In the genomic region with DNA sequence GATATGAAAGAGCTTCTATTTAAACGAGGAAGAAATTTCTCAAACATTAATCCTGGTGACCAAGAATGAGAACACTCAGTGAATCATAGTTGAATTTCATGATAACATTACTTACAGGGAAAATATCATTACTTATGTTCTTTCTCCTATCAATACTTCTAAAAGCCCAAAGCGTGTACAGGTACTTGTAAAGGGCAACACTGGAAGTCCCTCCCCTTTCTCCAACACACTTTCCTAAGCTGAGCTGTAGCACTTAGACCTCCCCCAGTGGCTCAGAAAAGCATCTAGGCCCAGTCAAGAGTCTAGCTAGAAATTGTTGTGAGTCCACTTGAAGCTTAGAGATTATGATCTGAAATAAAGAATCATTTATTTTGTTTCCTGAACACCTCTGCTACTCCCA, we compare ENCODE assay signal across 20 cellular contexts.
DNase-seq lines count a peak whose midpoint lies in the region; ATAC-seq, FAIRE-seq and TF ChIP-seq lines count a peak whose summit lies in the region.
"Had no signal": no experiment of that assay in that cellular context is flagged by ENCODE, and none has a peak within 500 bp of the region (broad histone marks: within the 10 kb centered on the region; RNA-seq: fewer than 3 reads in every experiment).

No MANE protein-coding gene starts in this region.

- H3K4me3 ChIP-seq in keratinocyte (ENCODE audit: control insufficient read depth in 2 of 3, extremely low read depth in 1 of 3, insufficient read depth in 2 of 3, low read depth in 1 of 3, low read length in 3 of 3) = no peak overlapping the region
- H3K4me3 ChIP-seq: BLaER1 treated with 17β-estradiol and CSF1 and Interleukin-3, amounts not matched to agents 10 nM and 100 nM; HAP-1 had no signal

- H3K4me2 ChIP-seq in keratinocyte (ENCODE audit: control insufficient read depth, extremely low read depth, insufficient read depth, low read depth, low read length) = no peak overlapping the region

- H3K9me3 ChIP-seq in keratinocyte (ENCODE audit: control insufficient read depth, low read depth, low read length) = no peaks in the 10 kb centered on the region
- H3K9me3 ChIP-seq: HAP-1 had no signal

- H3K9ac ChIP-seq in keratinocyte (ENCODE audit: control insufficient read depth, extremely low read depth, insufficient read depth, low read length) = no peak overlapping the region
- H3K9ac ChIP-seq: BLaER1 treated with 17β-estradiol and CSF1 and Interleukin-3, amounts not matched to agents 10 nM and 100 nM had no signal

- H3K27me3 ChIP-seq in keratinocyte (ENCODE audit: control insufficient read depth, extremely low read depth, insufficient read depth, low read length) = no peaks in the 10 kb centered on the region
- H3K27me3 ChIP-seq: BLaER1 treated with 17β-estradiol and CSF1 and Interleukin-3, amounts not matched to agents 10 nM and 100 nM had no signal

- H4K20me1 ChIP-seq in keratinocyte (ENCODE audit: control insufficient read depth, extremely low read depth, insufficient read depth, low read length) = no peaks in the 10 kb centered on the region
- H4K20me1 ChIP-seq: BLaER1 treated with 17β-estradiol and CSF1 and Interleukin-3, amounts not matched to agents 10 nM and 100 nM had no signal

- no peaks in the 10 kb centered on the region for H3K36me3 ChIP-seq in keratinocyte (ENCODE audit: control insufficient read depth in 2 of 2, extremely low read depth in 1 of 2, insufficient read depth in 2 of 2, low read length in 2 of 2)
- H3K36me3 ChIP-seq: HAP-1 had no signal

- FAIRE-seq in keratinocyte (lab: Jason Lieb, UNC) = peak; percentile 36
- FAIRE-seq: GM18507, RCC 7860 had no signal

- no peaks in the 10 kb centered on the region for H3K79me2 ChIP-seq in keratinocyte (ENCODE audit: control insufficient read depth, insufficient read depth, low read length)

- DNase-seq in NCI-H82 (lab: John Stamatoyannopoulos, UW) = peak; percentile 18
- DNase-seq in NCI-H82 treated with DMSO at 0.1 percent for 48 hours (lab: John Stamatoyannopoulos, UW; ENCODE audit: unreplicated experiment) = no peak
- DNase-seq in HT-29 (ENCODE audit: low spot score) = peak; percentile 59
- peak; percentile 48 for DNase-seq in amniotic epithelial cell (ENCODE audit: low read depth)
- no peak for DNase-seq in keratinocyte (ENCODE audit: low read depth, low spot score)
- no peak for DNase-seq in T1000 (lab: John Stamatoyannopoulos, UW)
- DNase-seq: 8988T, DMS53, KBM-7, NCI-H146, NCI-H446 treated with DMSO at 0.1 percent for 48 hours, NCI-H774, SHP77 treated with DMSO at 0.1 percent for 48 hours had no signal

- dilution Hi-C loops in keratinocyte (cut with MboI; ENCODE audit: extremely low pct_ligation_motif_present, low sequenced_read_pairs) = no loop called here

- H3K4me1 ChIP-seq in keratinocyte (ENCODE audit: control insufficient read depth, extremely low read depth, insufficient read depth, low read length) = peaks cover 16% of the 10 kb centered on the region

- H3K9me1 ChIP-seq in keratinocyte (ENCODE audit: control insufficient read depth, extremely low read depth, insufficient read depth, low read length) = no peaks in the 10 kb centered on the region

- no peak for TF ChIP-seq CTCF in keratinocyte (optimal IDR thresholded peaks at IDR 0.05 in 1 of 3, IDR thresholded peaks at IDR 0.05 in 1 of 3, conservative IDR thresholded peaks at IDR 0.05 in 1 of 3; ENCODE audit: extremely low read depth in 1 of 3, insufficient read depth in 2 of 3, low read length in 3 of 3)

- ATAC-seq in GM19035 (IDR thresholded peaks at IDR 0.05; ENCODE audit: unreplicated experiment) (no peak), HG03442 (IDR thresholded peaks at IDR 0.05; ENCODE audit: unreplicated experiment) (no peak)

- no peak overlapping the region for H2AFZ ChIP-seq in keratinocyte (ENCODE audit: control insufficient read depth, low read length)

- H3K27ac ChIP-seq in keratinocyte (ENCODE audit: control insufficient read depth, insufficient read depth, low read length) = no peak overlapping the region
- H3K27ac ChIP-seq: BLaER1 treated with 17β-estradiol and CSF1 and Interleukin-3, amounts not matched to agents 10 nM and 100 nM; HL-60 had no signal

Comparison
In these comparisons a context has a peak if more than half of its experiments do, and no peak if none do; other contexts are left out.
1. DNase-seq: peak in NCI-H82 (single experiment), HT-29 (single experiment) and amniotic epithelial cell (single experiment); none in NCI-H82 treated with DMSO at 0.1 percent for 48 hours (single experiment), keratinocyte (single experiment) and T1000 (single experiment).